12 cellular contexts compared by ENCODE assay signal in genomic region chr1:119786046-119786445, GRCh38. TPM values are rescaled to one million over a fixed set of nuclear protein-coding genes. Genes with fewer than 3 reads are reported as not detected.
DNase-seq lines count a peak whose midpoint lies in the region; TF ChIP-seq lines count a peak whose summit lies in the region.
"Not testable (repeated sequence)": the region's sequence is repeated elsewhere in the genome, so short reads cannot be mapped to it uniquely, and the experiment has no call there.
"Had no signal": no experiment of that assay in that cellular context is flagged by ENCODE, and none has a peak within 500 bp of the region (broad histone marks: within the 10 kb centered on the region; RNA-seq: fewer than 3 reads in every experiment).

No MANE protein-coding gene starts in this region.

- WGBS in smooth muscle cell (ENCODE audit: low lambda C conversion rate), result 82% methylated on average over 7 of the region's 7 CpGs

- not testable (repeated sequence) for H3K79me2 ChIP-seq in smooth muscle cell (ENCODE audit: low read depth)

- not testable (repeated sequence) for H3K36me3 Mint-ChIP-seq in CD14-positive monocyte; activated naive CD4-positive, alpha-beta T cell treated with anti-CD3 and anti-CD28 coated beads, Interleukin-2, amount 10 ng/mL, durations not matched to agents 7 days and 5 days; nephron (ENCODE audit: low read depth)

- H3K4me1 Mint-ChIP-seq in CD14-positive monocyte (peaks cover 56% of the 10 kb centered on the region), nephron (peaks cover 81% of the 10 kb centered on the region)
- H3K4me1 Mint-ChIP-seq in activated naive CD4-positive, alpha-beta T cell treated with anti-CD3 and anti-CD28 coated beads, Interleukin-2, amount 10 ng/mL, durations not matched to agents 7 days and 5 days, result peaks cover 31% of the 10 kb centered on the region

- intact Hi-C loops in CD14-positive monocyte (cut with micrococcal nuclease), result loop anchor here in 1 of 2 donors (5.0 kb wide), 1 partner anchor 51 kb away; no protein-coding TSS in a partner anchor

- not testable (repeated sequence) for TF ChIP-seq CTCF in CD14-positive monocyte (IDR thresholded peaks at IDR 0.05); VCaP (conservative IDR thresholded peaks at IDR 0.05); nephron (IDR thresholded peaks at IDR 0.05; ENCODE audit: unreplicated experiment in 3 of 3); smooth muscle cell (IDR thresholded peaks at IDR 0.05; ENCODE audit: borderline replicate concordance, insufficient read depth, poor library complexity, severe bottlenecking)

- peaks cover 16% of the 10 kb centered on the region for H3F3A ChIP-seq in smooth muscle cell (ENCODE audit: low read depth)

- H3K4me2 ChIP-seq in smooth muscle cell, result peak overlapping the region; percentile 4

- H3K9me3 ChIP-seq in smooth muscle cell (replicated peaks; ENCODE audit: low read depth), result not testable (repeated sequence)

- not testable (repeated sequence) for H3K27me3 Mint-ChIP-seq in CD14-positive monocyte (ENCODE audit: low read depth in 3 of 3); nephron (ENCODE audit: low read depth)
- peaks cover 32% of the 10 kb centered on the region for H3K27me3 Mint-ChIP-seq in activated naive CD4-positive, alpha-beta T cell treated with anti-CD3 and anti-CD28 coated beads, Interleukin-2, amount 10 ng/mL, durations not matched to agents 7 days and 5 days

- H3K27me3 ChIP-seq in smooth muscle cell (ENCODE audit: low read depth), result not testable (repeated sequence)

- peaks cover 41% of the 10 kb centered on the region for H3K4me1 ChIP-seq in smooth muscle cell (ENCODE audit: low read depth)

- not testable (repeated sequence) for H3K4me3 Mint-ChIP-seq in CD14-positive monocyte; activated naive CD4-positive, alpha-beta T cell treated with anti-CD3 and anti-CD28 coated beads, Interleukin-2, amount 10 ng/mL, durations not matched to agents 7 days and 5 days; nephron

- not testable (repeated sequence) for H2AFZ ChIP-seq in smooth muscle cell (ENCODE audit: low read depth)

- H3K27ac Mint-ChIP-seq in CD14-positive monocyte (peak overlapping the region in 5 of 7 donors; percentile 8 to 88 (median 43)), nephron (peak overlapping the region; percentile 56 to 98 (median 56))
- peak overlapping the region; percentile 42 for H3K27ac Mint-ChIP-seq in activated naive CD4-positive, alpha-beta T cell treated with anti-CD3 and anti-CD28 coated beads, Interleukin-2, amount 10 ng/mL, durations not matched to agents 7 days and 5 days

- DNase-seq in CD14-positive monocyte (ENCODE audit: low spot score); activated naive CD4-positive, alpha-beta T cell treated with anti-CD3 and anti-CD28 coated beads, Interleukin-2, amount 10 ng/mL, durations not matched to agents 7 days and 5 days; epithelial cell of prostate (ENCODE audit: low read depth, low spot score); smooth muscle cell (lab: John Stamatoyannopoulos, UW; ENCODE audit: unreplicated experiment): not testable (repeated sequence)
- DNase-seq in MV-4-11 (lab: John Stamatoyannopoulos, UW) (peak; percentile 41), left kidney (ENCODE audit: low read depth, low spot score) (peak; percentile 29)

- H3K27ac ChIP-seq in VCaP (peak overlapping the region; percentile 25; the same call in 1 of the 2 replicates), epithelial cell of prostate (peak overlapping the region; percentile 49), smooth muscle cell (ENCODE audit: low read depth) (peak overlapping the region; percentile 71)

- CTCF ChIA-PET in activated naive CD4-positive, alpha-beta T cell treated with anti-CD3 and anti-CD28 coated beads, Interleukin-2, amount 10 ng/mL, durations not matched to agents 7 days and 5 days (lab: Charles Lee), result interaction anchor here (0.6 to 2.1 kb wide), 3 partner anchors 10 to 84 kb away, joined by 3 to 5 read pairs (median 3); no protein-coding TSS in a partner anchor

- H3K4me3 ChIP-seq in smooth muscle cell, result not testable (repeated sequence)

- peak overlapping the region; percentile 7 for H3K9ac ChIP-seq in smooth muscle cell (ENCODE audit: low read depth)

- H3K36me3 ChIP-seq in smooth muscle cell (ENCODE audit: low read depth), result not testable (repeated sequence)

- not testable (repeated sequence) for H4K20me1 ChIP-seq in smooth muscle cell (ENCODE audit: low read depth)

- not testable (repeated sequence) for H3K9me3 Mint-ChIP-seq in CD14-positive monocyte; activated naive CD4-positive, alpha-beta T cell treated with anti-CD3 and anti-CD28 coated beads, Interleukin-2, amount 10 ng/mL, durations not matched to agents 7 days and 5 days; nephron

RNA-seq across cellular contexts. Expression of gene HMGCS2, which starts 17.3 kb away (rescaled TPM):
- polyA plus RNA-seq in CD14-positive monocyte, result not detected
- total RNA-seq in smooth muscle cell, result not detected in 2 replicates
- 0.08 TPM in 1 of 2 replicates, not detected in the other for polyA plus RNA-seq in smooth muscle cell
- total RNA-seq: A673; CD8-positive, alpha-beta memory T cell; H9 had no signal
- polyA plus RNA-seq: BJ; CD8-positive, alpha-beta memory T cell had no signal

RNA-seq across cellular contexts. Expression of gene REG4, which starts 25.2 kb away (rescaled TPM):
- not detected for polyA plus RNA-seq in CD14-positive monocyte
- total RNA-seq in smooth muscle cell, result not detected in 2 replicates
- 0.30 TPM in 1 of 2 replicates, not detected in the other for polyA plus RNA-seq in smooth muscle cell
- total RNA-seq: A673, H9 had no signal
- polyA plus RNA-seq: BJ had no signal
